Comparison of ENCODE assay signal across 12 cellular contexts in the genomic region with DNA sequence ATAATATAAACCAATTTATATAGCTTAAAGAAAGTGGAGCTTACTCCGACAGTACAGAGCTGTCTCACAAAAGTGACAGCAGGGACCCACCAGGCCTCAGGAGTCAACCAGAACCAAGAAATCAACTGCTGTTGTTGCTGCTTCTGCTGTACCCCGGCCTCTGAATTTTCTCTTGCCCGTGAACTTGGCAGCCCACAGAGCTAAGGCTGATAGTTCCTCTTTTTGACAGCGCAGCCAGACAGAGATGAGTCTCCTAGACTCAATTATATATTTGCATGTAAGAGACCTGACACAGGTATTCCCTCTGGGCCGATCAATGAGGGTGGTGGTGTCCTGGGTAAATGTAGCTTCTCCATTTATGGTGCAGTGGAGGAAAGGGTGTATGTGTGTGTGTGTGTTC.
A peak's percentile ranks its signal among the peaks of the same experiment; 100 is the strongest.
DNase-seq lines count a peak whose midpoint lies in the region; ATAC-seq, FAIRE-seq and TF ChIP-seq lines count a peak whose summit lies in the region.
"Had no signal": no experiment of that assay in that cellular context is flagged by ENCODE, and none has a peak within 500 bp of the region (broad histone marks: within the 10 kb centered on the region; RNA-seq: fewer than 3 reads in every experiment).

No MANE protein-coding gene starts in this region.

- TF ChIP-seq CTCF in type B pancreatic cell (conservative IDR thresholded peaks at IDR 0.05) (no peak), progenitor cell of endocrine pancreas (IDR thresholded peaks at IDR 0.05; ENCODE audit: unreplicated experiment) (no peak)

- no peak overlapping the region for H3K4me3 Mint-ChIP-seq in naive thymus-derived CD4-positive, alpha-beta T cell
- H3K4me3 Mint-ChIP-seq in type B pancreatic cell (no peak overlapping the region), progenitor cell of endocrine pancreas (ENCODE audit: low read depth) (no peak overlapping the region)
- H3K4me3 Mint-ChIP-seq: activated naive CD8-positive, alpha-beta T cell treated with anti-CD3 and anti-CD28 coated beads, Interleukin-2, amount 10 ng/mL, durations not matched to agents 7 days and 5 days had no signal

- peaks cover 0 to 4% (median 0%) of the 10 kb centered on the region in 7 donors for H3K4me1 Mint-ChIP-seq in naive thymus-derived CD4-positive, alpha-beta T cell
- H3K4me1 Mint-ChIP-seq in type B pancreatic cell (ENCODE audit: unreplicated experiment), result peaks cover 26% of the 10 kb centered on the region
- H3K4me1 Mint-ChIP-seq in progenitor cell of endocrine pancreas (ENCODE audit: low read depth), result peaks cover 5% of the 10 kb centered on the region
- H3K4me1 Mint-ChIP-seq: activated naive CD8-positive, alpha-beta T cell treated with anti-CD3 and anti-CD28 coated beads, Interleukin-2, amount 10 ng/mL, durations not matched to agents 7 days and 5 days had no signal

- H3K27ac Mint-ChIP-seq in naive thymus-derived CD4-positive, alpha-beta T cell, result no peak overlapping the region
- H3K27ac Mint-ChIP-seq in type B pancreatic cell, result no peak overlapping the region
- H3K27ac Mint-ChIP-seq in progenitor cell of endocrine pancreas, result no peak overlapping the region
- H3K27ac Mint-ChIP-seq: activated naive CD8-positive, alpha-beta T cell treated with anti-CD3 and anti-CD28 coated beads, Interleukin-2, amount 10 ng/mL, durations not matched to agents 7 days and 5 days had no signal

- POLR2A ChIA-PET in naive thymus-derived CD4-positive, alpha-beta T cell (lab: Charles Lee), result no interaction called here

- H3K27me3 ChIP-seq in naive thymus-derived CD4-positive, alpha-beta T cell (ENCODE audit: control insufficient read depth in 2 of 2, insufficient read depth in 2 of 2, low read length in 2 of 2), result peaks cover 0 to under 1% of the 10 kb centered on the region in 2 donors

- no peaks in the 10 kb centered on the region for H3K36me3 Mint-ChIP-seq in naive thymus-derived CD4-positive, alpha-beta T cell
- H3K36me3 Mint-ChIP-seq in type B pancreatic cell (no peaks in the 10 kb centered on the region), progenitor cell of endocrine pancreas (ENCODE audit: insufficient read depth) (no peaks in the 10 kb centered on the region)
- H3K36me3 Mint-ChIP-seq: activated naive CD8-positive, alpha-beta T cell treated with anti-CD3 and anti-CD28 coated beads, Interleukin-2, amount 10 ng/mL, durations not matched to agents 7 days and 5 days had no signal

- peak; percentile 89 for FAIRE-seq in GM19239 (lab: Jason Lieb, UNC)
- FAIRE-seq: endothelial cell of umbilical vein had no signal

- H3K4me3 ChIP-seq in naive thymus-derived CD4-positive, alpha-beta T cell (ENCODE audit: low read length), result no peak overlapping the region

- CTCF ChIA-PET in naive thymus-derived CD4-positive, alpha-beta T cell (lab: Charles Lee), result no interaction called here

- DNase-seq in GM19239 (ENCODE audit: insufficient read length, low spot score), result peak; percentile 25
- no peak for DNase-seq in naive thymus-derived CD4-positive, alpha-beta T cell
- no peak for DNase-seq in type B pancreatic cell (ENCODE audit: extremely low spot score, unreplicated experiment)
- no peak for DNase-seq in hypothalamus (lab: John Stamatoyannopoulos, UW)
- DNase-seq in progenitor cell of endocrine pancreas (ENCODE audit: low spot score, unreplicated experiment), result no peak
- DNase-seq: activated naive CD8-positive, alpha-beta T cell treated with anti-CD3 and anti-CD28 coated beads, Interleukin-2, amount 10 ng/mL, durations not matched to agents 7 days and 5 days; islet precursor cell; NCI-H345; WERI-Rb-1 had no signal

- H3K9me3 Mint-ChIP-seq in naive thymus-derived CD4-positive, alpha-beta T cell, result peaks cover 0 to 2% (median 0%) of the 10 kb centered on the region in 11 donors
- H3K9me3 Mint-ChIP-seq in type B pancreatic cell (peaks cover 4% of the 10 kb centered on the region), progenitor cell of endocrine pancreas (ENCODE audit: low read depth) (peaks cover 2% of the 10 kb centered on the region)
- H3K9me3 Mint-ChIP-seq: activated naive CD8-positive, alpha-beta T cell treated with anti-CD3 and anti-CD28 coated beads, Interleukin-2, amount 10 ng/mL, durations not matched to agents 7 days and 5 days had no signal

- no peak overlapping the region for H3K27ac ChIP-seq in naive thymus-derived CD4-positive, alpha-beta T cell (ENCODE audit: low read depth, low read length)
- H3K27ac ChIP-seq: WERI-Rb-1 had no signal

- peak; percentile 99 for ATAC-seq in HG02678 (IDR thresholded peaks at IDR 0.05; ENCODE audit: unreplicated experiment)
- peak; percentile 97 for ATAC-seq in HG03521 (IDR thresholded peaks at IDR 0.05; ENCODE audit: unreplicated experiment)
- peak; percentile 26 for ATAC-seq in naive thymus-derived CD4-positive, alpha-beta T cell

- H3K9me3 ChIP-seq in naive thymus-derived CD4-positive, alpha-beta T cell (ENCODE audit: control insufficient read depth in 2 of 3, low read length in 3 of 3), result no peaks in the 10 kb centered on the region

- H3K4me1 ChIP-seq in naive thymus-derived CD4-positive, alpha-beta T cell (ENCODE audit: control insufficient read depth in 2 of 2, insufficient read depth in 2 of 2, low read length in 2 of 2), result no peaks in the 10 kb centered on the region

- intact Hi-C loops in naive thymus-derived CD4-positive, alpha-beta T cell (cut with micrococcal nuclease), result no loop called here

- no peaks in the 10 kb centered on the region for H3K36me3 ChIP-seq in naive thymus-derived CD4-positive, alpha-beta T cell (ENCODE audit: control insufficient read depth in 2 of 3, insufficient read depth in 3 of 3, low read length in 3 of 3)
- H3K36me3 ChIP-seq: WERI-Rb-1 had no signal

- peaks cover 4 to 29% (median 19%) of the 10 kb centered on the region in 5 donors for H3K27me3 Mint-ChIP-seq in naive thymus-derived CD4-positive, alpha-beta T cell
- H3K27me3 Mint-ChIP-seq in type B pancreatic cell, result no peaks in the 10 kb centered on the region
- H3K27me3 Mint-ChIP-seq in progenitor cell of endocrine pancreas, result peaks cover 23% of the 10 kb centered on the region

Comparison
In these comparisons a context has a peak if more than half of its experiments do, and no peak if none do; other contexts are left out.
1. ATAC-seq: peak in every context shown above with its lines; median percentile 99 in HG02678; 97 in HG03521; 26 in naive thymus-derived CD4-positive, alpha-beta T cell.